Comparison of ENCODE assay signal across 22 cellular contexts in the genomic region with DNA sequence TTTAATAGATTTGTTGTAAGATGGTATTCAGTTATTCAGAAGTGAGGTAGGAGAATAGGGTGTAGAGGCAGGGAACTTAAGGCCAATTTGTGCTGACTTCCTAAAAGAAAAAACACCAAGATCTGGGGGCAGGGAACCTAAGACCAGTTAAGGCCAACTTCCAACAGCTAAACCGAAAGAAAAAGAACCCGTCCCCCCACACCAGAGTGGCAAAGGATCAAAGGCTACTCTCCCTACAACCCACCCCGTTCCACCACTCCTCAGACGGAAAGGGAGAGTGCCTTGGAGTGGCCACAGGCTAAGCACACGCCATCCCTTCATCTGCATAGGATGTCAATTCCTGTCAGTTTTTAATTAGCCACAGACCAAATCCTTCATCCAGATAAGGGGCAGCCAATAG. TPM values are rescaled to one million over a fixed set of nuclear protein-coding genes. Genes with fewer than 3 reads are reported as not detected.
DNase-seq lines count a peak whose midpoint lies in the region; ATAC-seq and TF ChIP-seq lines count a peak whose summit lies in the region.
"Had no signal": no experiment of that assay in that cellular context is flagged by ENCODE, and none has a peak within 500 bp of the region (broad histone marks: within the 10 kb centered on the region; RNA-seq: fewer than 3 reads in every experiment).

No MANE protein-coding gene starts in this region.

- no peak for DNase-seq in T-helper 2 cell treated with Interferon-gamma antibody and Interleukin-4, amounts not matched to agents 5 μg/mL and 100 μg/mL, for 36 hours (ENCODE audit: low spot score)
- DNase-seq in T-helper 2 cell: no peak
- no peak for DNase-seq in CD8-positive, alpha-beta T cell
- no peak for DNase-seq in T-helper 17 cell
- DNase-seq in natural killer cell: no peak
- no peak for DNase-seq in stimulated activated CD8-positive, alpha-beta memory T cell treated with anti-CD3 and anti-CD28 coated beads, Interleukin-4, amount 100 ng/mL, for 48 hours
- no peak for DNase-seq in 8988T
- DNase-seq in omental fat pad (ENCODE audit: low spot score): no peak
- DNase-seq: activated CD4-positive, alpha-beta T cell treated with anti-CD3 and anti-CD28 coated beads, Interleukin-2, amount 50 U/mL, for 1 hour; activated gamma-delta T cell; anterior cingulate cortex; Caco-2; DMS79 treated with DMSO at 0.1 percent for 48 hours; HCEC 1CT; NCI-H1048; NCI-H187; NCI-H2227 treated with DMSO at 0.1 percent for 48 hours; psoas muscle; trophoblast cell had no signal

- no peaks in the 10 kb centered on the region for H3K27me3 ChIP-seq in CD8-positive, alpha-beta T cell (ENCODE audit: insufficient read depth, low read length)

- CTCF ChIA-PET in CD8-positive, alpha-beta T cell (lab: Charles Lee): interaction anchor here (1.3 kb wide), 1 partner anchor 121 kb away, joined by 4 read pairs; no protein-coding TSS in a partner anchor

- no peak overlapping the region for H3K4me3 Mint-ChIP-seq in T-helper 2 cell treated with Interferon-gamma antibody and Interleukin-4, amounts not matched to agents 5 μg/mL and 100 μg/mL, for 36 hours
- H3K4me3 Mint-ChIP-seq in CD8-positive, alpha-beta T cell: peak overlapping the region; percentile 69
- no peak overlapping the region for H3K4me3 Mint-ChIP-seq in T-helper 17 cell
- peak overlapping the region; percentile 97 for H3K4me3 Mint-ChIP-seq in natural killer cell

- no peak for TF ChIP-seq CTCF in CD8-positive, alpha-beta T cell (IDR thresholded peaks at IDR 0.05)
- TF ChIP-seq CTCF in natural killer cell (IDR thresholded peaks at IDR 0.05) (no peak), omental fat pad (IDR thresholded peaks at IDR 0.05) (no peak)

- peaks cover 36% of the 10 kb centered on the region for H3K36me3 Mint-ChIP-seq in T-helper 2 cell treated with Interferon-gamma antibody and Interleukin-4, amounts not matched to agents 5 μg/mL and 100 μg/mL, for 36 hours (ENCODE audit: low read depth)
- H3K36me3 Mint-ChIP-seq in CD8-positive, alpha-beta T cell: peaks cover 22% of the 10 kb centered on the region
- H3K36me3 Mint-ChIP-seq in T-helper 17 cell (ENCODE audit: low read depth) (no peaks in the 10 kb centered on the region), natural killer cell (no peaks in the 10 kb centered on the region)

- H3K4me1 ChIP-seq in CD8-positive, alpha-beta T cell (ENCODE audit: insufficient read depth, low read length): peaks cover 23% of the 10 kb centered on the region

- H3K4me3 ChIP-seq in CD8-positive, alpha-beta T cell (ENCODE audit: low read depth, low read length): no peak overlapping the region
- H3K4me3 ChIP-seq: coronary artery, psoas muscle had no signal

- H3K27ac ChIP-seq in CD8-positive, alpha-beta T cell (ENCODE audit: low read depth, low read length): no peak overlapping the region
- H3K27ac ChIP-seq: coronary artery, psoas muscle, VCaP had no signal

- H3K9me3 Mint-ChIP-seq in T-helper 2 cell treated with Interferon-gamma antibody and Interleukin-4, amounts not matched to agents 5 μg/mL and 100 μg/mL, for 36 hours: peaks cover 49% of the 10 kb centered on the region
- peaks cover 17% of the 10 kb centered on the region for H3K9me3 Mint-ChIP-seq in CD8-positive, alpha-beta T cell
- H3K9me3 Mint-ChIP-seq in natural killer cell: peaks cover 2 to 4% of the 10 kb centered on the region in 2 donors

- H3K4me1 Mint-ChIP-seq in T-helper 2 cell treated with Interferon-gamma antibody and Interleukin-4, amounts not matched to agents 5 μg/mL and 100 μg/mL, for 36 hours (ENCODE audit: low read depth): peaks cover 15% of the 10 kb centered on the region
- peaks cover 37% of the 10 kb centered on the region for H3K4me1 Mint-ChIP-seq in CD8-positive, alpha-beta T cell (ENCODE audit: low read depth)
- H3K4me1 Mint-ChIP-seq in T-helper 17 cell (peaks cover 9% of the 10 kb centered on the region), natural killer cell (peaks cover 55% of the 10 kb centered on the region in 2 donors)

- intact Hi-C loops in CD8-positive, alpha-beta T cell (cut with DNase I, micrococcal nuclease): loop anchor here in 1 of 2 experiments (5.0 kb wide), 2 partner anchors 552 to 662 kb away; partner anchors contain the start of genes ATP5ME and MYL5
- intact Hi-C loops in natural killer cell (cut with micrococcal nuclease): loop anchor here (1.0 to 5.0 kb wide), 2 partner anchors 111 to 217 kb away; partner anchors contain the start of gene ZNF141

- no peaks in the 10 kb centered on the region for H3K9me3 ChIP-seq in CD8-positive, alpha-beta T cell (ENCODE audit: low read length)
- peaks cover 8% of the 10 kb centered on the region for H3K9me3 ChIP-seq in T-helper 17 cell (ENCODE audit: control insufficient read depth, low read length, poor library complexity, severe bottlenecking)

- no peaks in the 10 kb centered on the region for H3K36me3 ChIP-seq in CD8-positive, alpha-beta T cell (ENCODE audit: insufficient read depth, low read length)

- no peak for ATAC-seq in CD8-positive, alpha-beta T cell
- ATAC-seq in T-helper 17 cell (no peak), natural killer cell (no peak), omental fat pad (ENCODE audit: low FRiP score) (no peak)
- ATAC-seq: psoas muscle had no signal

- H3K27me3 Mint-ChIP-seq in T-helper 2 cell treated with Interferon-gamma antibody and Interleukin-4, amounts not matched to agents 5 μg/mL and 100 μg/mL, for 36 hours (ENCODE audit: low read depth): no peaks in the 10 kb centered on the region
- no peaks in the 10 kb centered on the region for H3K27me3 Mint-ChIP-seq in CD8-positive, alpha-beta T cell (ENCODE audit: low read depth)
- H3K27me3 Mint-ChIP-seq in T-helper 17 cell (no peaks in the 10 kb centered on the region), natural killer cell (ENCODE audit: low read depth in 2 of 2) (no peaks in the 10 kb centered on the region)

- POLR2A ChIA-PET in CD8-positive, alpha-beta T cell (lab: Charles Lee): no interaction called here

- peak overlapping the region; percentile 73 for H3K27ac Mint-ChIP-seq in T-helper 2 cell treated with Interferon-gamma antibody and Interleukin-4, amounts not matched to agents 5 μg/mL and 100 μg/mL, for 36 hours
- peak overlapping the region; percentile 89 for H3K27ac Mint-ChIP-seq in CD8-positive, alpha-beta T cell
- H3K27ac Mint-ChIP-seq in T-helper 17 cell: peak overlapping the region; percentile 3
- H3K27ac Mint-ChIP-seq in natural killer cell: peak overlapping the region; percentile 99

RNA-seq across cellular contexts. Expression of gene ZNF718, which starts 3.7 kb away (rescaled TPM):
- total RNA-seq in CD8-positive, alpha-beta T cell: 1 to 10 TPM; 3.6 to 4.0 TPM
- total RNA-seq in T-helper 17 cell: 1 to 10 TPM; 2.0 to 6.3 TPM
- 10 to 100 TPM in 2 of 3 donors, 1 to 10 TPM in 1; 7.9 to 16.1 (median 15.1) TPM for total RNA-seq in natural killer cell
- 10 to 100 TPM in 1 of 4 donors, 1 to 10 TPM in 3; 3.6 to 14.7 (median 4.6) TPM for total RNA-seq in omental fat pad
- total RNA-seq: A172 had no signal

Comparison
In these comparisons a context has a peak if more than half of its experiments do, and no peak if none do; other contexts are left out.
1. H3K27ac Mint-ChIP-seq: peak in every context shown above with its lines; median percentile 99 in natural killer cell; 89 in CD8-positive, alpha-beta T cell; 73 in T-helper 2 cell treated with Interferon-gamma antibody and Interleukin-4, amounts not matched to agents 5 μg/mL and 100 μg/mL, for 36 hours; 3 in T-helper 17 cell.
2. H3K4me3 Mint-ChIP-seq: peak in CD8-positive, alpha-beta T cell (single experiment) and natural killer cell (single experiment); none in T-helper 2 cell treated with Interferon-gamma antibody and Interleukin-4, amounts not matched to agents 5 μg/mL and 100 μg/mL, for 36 hours (single experiment) and T-helper 17 cell (single experiment).